1 cellular context compared by ENCODE assay signal in genomic region chrX:107935200-107935599, GRCh38.
TF ChIP-seq lines count a peak whose summit lies in the region.

No MANE protein-coding gene starts in this region.

TF ChIP-seq in WTC11, 78 proteins besides CTCF, POLR2A, EP300 and RAD21 (continued from another document):
- no peak for TF ChIP-seq PRDM15 (CRISPR knock-in tag; IDR thresholded peaks at IDR 0.05)
- TF ChIP-seq NFE2L1 (CRISPR knock-in tag; IDR thresholded peaks at IDR 0.05) = no peak
- no peak for TF ChIP-seq AFF4 (CRISPR knock-in tag; IDR thresholded peaks at IDR 0.05; ENCODE audit: borderline replicate concordance)
